Comparison of ENCODE assay signal across 32 cellular contexts in the genomic region with DNA sequence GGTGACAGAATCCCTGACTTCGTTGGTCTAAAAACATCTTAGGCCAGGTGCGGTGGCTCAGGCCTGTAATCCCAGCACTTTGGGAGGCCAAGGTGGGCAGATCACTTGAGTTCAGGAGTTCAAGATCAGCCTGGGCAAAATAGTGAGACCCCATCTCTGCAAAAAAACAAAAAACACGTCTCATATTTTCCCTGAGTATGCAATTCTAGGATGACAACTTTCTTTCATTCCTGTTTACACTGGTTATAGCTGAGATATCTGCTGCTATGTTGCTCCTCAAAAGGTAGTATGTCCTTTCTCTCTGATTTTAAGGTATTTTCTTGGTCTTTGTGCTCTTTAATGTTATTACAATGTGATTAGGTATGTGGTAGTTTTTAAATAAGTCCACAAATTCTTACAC. TPM values are rescaled to one million over a fixed set of nuclear protein-coding genes. Genes with fewer than 3 reads are reported as not detected.
"Had no signal": no experiment of that assay in that cellular context is flagged by ENCODE, and none has a peak within 500 bp of the region (broad histone marks: within the 10 kb centered on the region; RNA-seq: fewer than 3 reads in every experiment).

No MANE protein-coding gene starts in this region.

- FAIRE-seq: colon had no signal

- H2AFZ ChIP-seq: parathyroid adenoma had no signal

- H3K4me1 ChIP-seq: body of pancreas, uterus had no signal

- H3K36me3 ChIP-seq: uterus had no signal

- H3K27me3 ChIP-seq: adrenal gland, body of pancreas, esophagus squamous epithelium, heart right ventricle, uterus had no signal

- H3K27ac ChIP-seq: adrenal gland, body of pancreas, epithelial cell of prostate, esophagus squamous epithelium, heart right ventricle, lower lobe of right lung, parathyroid adenoma, psoas muscle, thoracic aorta, uterus had no signal

- DNase-seq: activated CD4-positive, alpha-beta T cell treated with anti-CD3 and anti-CD28 coated beads, Interleukin-2, amount 50 U/mL, for 1 hour; activated CD8-positive, alpha-beta T cell treated with anti-CD3 and anti-CD28 coated beads for 36 hours; activated gamma-delta T cell treated with Interleukin-2 at 50 U/mL for 16 hours; activated naive CD4-positive, alpha-beta T cell treated with anti-CD3 and anti-CD28 coated beads, Interleukin-2, amount 50 U/mL, for 16 hours; aorta; dermis blood vessel endothelial cell; effector CD4-positive, alpha-beta T cell; esophagus squamous epithelium; foreskin melanocyte; heart right ventricle; kidney glomerular epithelial cell; lower lobe of right lung; nucleus accumbens; stimulated activated CD4-positive, alpha-beta T cell treated with anti-CD3 and anti-CD28 coated beads, Interleukin-15, amount 100 ng/mL, for 24 hours; stimulated activated CD4-positive, alpha-beta T cell treated with anti-CD3 and anti-CD28 coated beads, Interleukin-2, amount 100 ng/mL, for 24 hours; stimulated activated naive CD4-positive, alpha-beta T cell; T-helper 2 cell; trophoblast cell; uterus had no signal

- H3K9ac ChIP-seq: parathyroid adenoma had no signal

- H3K9me3 ChIP-seq: body of pancreas, esophagus squamous epithelium, psoas muscle, thoracic aorta, uterus had no signal

- ATAC-seq: activated CD8-positive, alpha-beta T cell treated with anti-CD3 and anti-CD28 coated beads for 36 hours; body of pancreas; heart right ventricle; left lobe of liver; lower lobe of right lung; naive thymus-derived CD8-positive, alpha-beta T cell; psoas muscle; WTC11 had no signal

- H3K27ac Mint-ChIP-seq: WTC11 had no signal

- H3K4me3 ChIP-seq: adrenal gland, body of pancreas, esophagus squamous epithelium, heart right ventricle, lower lobe of right lung, psoas muscle, smooth muscle cell, thoracic aorta, uterus had no signal

- H3K4me3 Mint-ChIP-seq: activated CD8-positive, alpha-beta T cell treated with anti-CD3 and anti-CD28 coated beads for 36 hours; naive thymus-derived CD8-positive, alpha-beta T cell; neural crest cell; WTC11 had no signal

- H3K4me2 ChIP-seq: smooth muscle cell had no signal

- H3K4me1 Mint-ChIP-seq: neural crest cell, WTC11 had no signal

- H3K27me3 Mint-ChIP-seq: activated CD8-positive, alpha-beta T cell treated with anti-CD3 and anti-CD28 coated beads for 36 hours; naive thymus-derived CD8-positive, alpha-beta T cell had no signal

RNA-seq across cellular contexts. Expression of gene PTH1R, which starts 39.3 kb away (rescaled TPM):
- total RNA-seq: activated CD8-positive, alpha-beta T cell treated with anti-CD3 and anti-CD28 coated beads for 36 hours; glomerular endothelial cell; naive thymus-derived CD8-positive, alpha-beta T cell had no signal
- polyA plus RNA-seq: naive thymus-derived CD8-positive, alpha-beta T cell had no signal

RNA-seq across cellular contexts. Expression of gene MYL3, which starts 53.6 kb away (rescaled TPM):
- total RNA-seq: activated CD8-positive, alpha-beta T cell treated with anti-CD3 and anti-CD28 coated beads for 36 hours; dermis blood vessel endothelial cell; glomerular endothelial cell; naive thymus-derived CD8-positive, alpha-beta T cell; neural crest cell had no signal
- polyA plus RNA-seq: naive thymus-derived CD8-positive, alpha-beta T cell had no signal
